In the genomic region with DNA sequence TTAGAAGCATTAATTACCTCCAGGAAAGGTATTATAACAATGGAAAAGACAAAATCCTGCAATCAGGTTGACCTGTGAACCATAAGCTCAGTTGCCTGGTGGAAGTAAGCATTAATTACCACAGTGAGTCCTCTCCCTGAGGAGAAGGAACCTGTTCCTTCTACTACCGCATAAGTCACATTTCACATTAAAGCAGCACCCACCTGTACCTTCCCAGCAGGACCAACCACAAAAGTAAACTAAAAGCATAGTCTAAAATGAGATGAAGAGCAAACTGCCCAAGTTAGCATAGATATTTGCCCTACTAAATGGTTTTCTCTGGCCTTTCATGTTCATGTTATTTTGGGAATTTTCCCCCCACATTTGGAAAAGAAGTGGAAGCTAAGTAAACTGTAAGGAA, we compare ENCODE assay signal across 18 cellular contexts.
"Had no signal": no experiment of that assay in that cellular context is flagged by ENCODE, and none has a peak within 500 bp of the region (broad histone marks: within the 10 kb centered on the region; RNA-seq: fewer than 3 reads in every experiment).

No MANE protein-coding gene starts in this region.

- H3K9me3 Mint-ChIP-seq: activated naive CD4-positive, alpha-beta T cell treated with anti-CD3 and anti-CD28 coated beads, Interleukin-2, amount 50 U/mL, for 72 hours; activated T-helper 17 cell treated with anti-CD3 and anti-CD28 coated beads, Interleukin-2, amount 50 U/mL, for 72 hours; naive thymus-derived CD4-positive, alpha-beta T cell; stimulated activated naive CD8-positive, alpha-beta T cell treated with anti-CD3 and anti-CD28 coated beads, Interleukin-15, Interleukin-2, amounts not matched to agents 100 ng/mL and 50 ng/mL, for 24 hours; T-helper 2 cell treated with Interferon-gamma antibody and Interleukin-4, amounts not matched to agents 5 μg/mL and 100 μg/mL, for 36 hours had no signal

- H3K9me3 ChIP-seq: lower lobe of right lung, prostate gland, right atrium auricular region, transverse colon had no signal

- H3K4me3 Mint-ChIP-seq: activated CD8-positive, alpha-beta T cell treated with anti-CD3 and anti-CD28 coated beads, Interleukin-2, amount 10 ng/mL, durations not matched to agents 7 days and 5 days; activated T-helper 17 cell treated with anti-CD3 and anti-CD28 coated beads, Interleukin-2, amount 50 U/mL, for 72 hours; naive thymus-derived CD4-positive, alpha-beta T cell; stimulated activated naive CD8-positive, alpha-beta T cell treated with anti-CD3 and anti-CD28 coated beads, Interleukin-15, Interleukin-2, amounts not matched to agents 100 ng/mL and 50 ng/mL, for 24 hours; T-helper 2 cell treated with Interferon-gamma antibody and Interleukin-4, amounts not matched to agents 5 μg/mL and 100 μg/mL, for 36 hours had no signal

- H3K27me3 ChIP-seq: right atrium auricular region, transverse colon had no signal

- ATAC-seq: activated CD8-positive, alpha-beta T cell treated with anti-CD3 and anti-CD28 coated beads, Interleukin-2, amount 10 ng/mL, durations not matched to agents 7 days and 5 days; activated naive CD4-positive, alpha-beta T cell treated with anti-CD3 and anti-CD28 coated beads, Interleukin-2, amount 50 U/mL, for 72 hours; activated T-helper 17 cell treated with anti-CD3 and anti-CD28 coated beads, Interleukin-2, amount 50 U/mL, for 72 hours; lower lobe of right lung; naive thymus-derived CD4-positive, alpha-beta T cell had no signal

- H3K27me3 Mint-ChIP-seq: activated T-helper 17 cell treated with anti-CD3 and anti-CD28 coated beads, Interleukin-2, amount 50 U/mL, for 72 hours; naive thymus-derived CD4-positive, alpha-beta T cell; stimulated activated naive CD8-positive, alpha-beta T cell treated with anti-CD3 and anti-CD28 coated beads, Interleukin-15, Interleukin-2, amounts not matched to agents 100 ng/mL and 50 ng/mL, for 24 hours had no signal

- H3K36me3 ChIP-seq: lower lobe of right lung, prostate gland, right atrium auricular region, transverse colon had no signal

- H3K4me3 ChIP-seq: lower lobe of right lung, prostate gland, right atrium auricular region, SK-N-MC, transverse colon had no signal

- H3K27ac ChIP-seq: lower lobe of right lung, prostate gland, SK-N-MC, transverse colon had no signal

- H3K36me3 Mint-ChIP-seq: activated naive CD4-positive, alpha-beta T cell treated with anti-CD3 and anti-CD28 coated beads, Interleukin-2, amount 50 U/mL, for 72 hours had no signal

- DNase-seq: activated CD4-positive, alpha-beta T cell treated with anti-CD3 and anti-CD28 coated beads for 1 hour; activated CD4-positive, alpha-beta T cell treated with anti-CD3 and anti-CD28 coated beads, Interleukin-2, amount 50 U/mL, for 1 hour; activated CD8-positive, alpha-beta T cell treated with anti-CD3 and anti-CD28 coated beads, Interleukin-2, amount 10 ng/mL, durations not matched to agents 7 days and 5 days; cerebellar nuclear complex; effector CD8-positive, alpha-beta T cell; erythroblast; lower lobe of right lung; naive thymus-derived CD4-positive, alpha-beta T cell; stimulated activated CD4-positive, alpha-beta T cell treated with anti-CD3 and anti-CD28 coated beads, Interleukin-12 subunit alpha, Interleukin-12 subunit beta, amount 100 ng/mL, for 4 hours; stimulated activated CD4-positive, alpha-beta T cell treated with anti-CD3 and anti-CD28 coated beads, Interleukin-4, amount 100 ng/mL, for 4 hours; transverse colon had no signal

- H3K4me1 Mint-ChIP-seq: activated T-helper 17 cell treated with anti-CD3 and anti-CD28 coated beads, Interleukin-2, amount 50 U/mL, for 72 hours; naive thymus-derived CD4-positive, alpha-beta T cell had no signal

- H3K27ac Mint-ChIP-seq: activated CD8-positive, alpha-beta T cell treated with anti-CD3 and anti-CD28 coated beads, Interleukin-2, amount 10 ng/mL, durations not matched to agents 7 days and 5 days; activated naive CD4-positive, alpha-beta T cell treated with anti-CD3 and anti-CD28 coated beads, Interleukin-2, amount 50 U/mL, for 72 hours; activated T-helper 17 cell treated with anti-CD3 and anti-CD28 coated beads, Interleukin-2, amount 50 U/mL, for 72 hours; naive thymus-derived CD4-positive, alpha-beta T cell; stimulated activated naive CD8-positive, alpha-beta T cell treated with anti-CD3 and anti-CD28 coated beads, Interleukin-15, Interleukin-2, amounts not matched to agents 100 ng/mL and 50 ng/mL, for 24 hours; T-helper 2 cell treated with Interferon-gamma antibody and Interleukin-4, amounts not matched to agents 5 μg/mL and 100 μg/mL, for 36 hours had no signal
